In genomic region chr1:110986407-110986891, GRCh38 we compare ENCODE assay signal across 24 cellular contexts.
"Had no signal": no experiment of that assay in that cellular context is flagged by ENCODE, and none has a peak within 500 bp of the region (broad histone marks: within the 10 kb centered on the region; RNA-seq: fewer than 3 reads in every experiment).

No MANE protein-coding gene starts in this region.

- H3K36me3 ChIP-seq: brain microvascular endothelial cell, esophagus squamous epithelium had no signal

- DNase-seq: activated CD4-positive, alpha-beta T cell treated with anti-CD3 and anti-CD28 coated beads for 4 hours; activated CD4-positive, alpha-beta T cell treated with anti-CD3 and anti-CD28 coated beads, Interleukin-2, amount 50 U/mL, for 1 hour; activated CD4-positive, alpha-beta T cell treated with anti-CD3 and anti-CD28 coated beads, Interleukin-2, amount 50 U/mL, for 48 hours; activated CD4-positive, CD25-positive, alpha-beta regulatory T cell; activated CD4-positive, CD25-positive, alpha-beta regulatory T cell treated with anti-CD3 and anti-CD28 coated beads, Interleukin-2, amount 50 U/mL, for 72 hours; activated CD8-positive, alpha-beta memory T cell treated with anti-CD3 and anti-CD28 coated beads for 24 hours; activated CD8-positive, alpha-beta T cell treated with anti-CD3 and anti-CD28 coated beads for 36 hours; activated effector memory CD4-positive, alpha-beta T cell treated with anti-CD3 and anti-CD28 coated beads, Interleukin-2, amount 50 U/mL, for 16 hours; activated naive CD4-positive, alpha-beta T cell treated with anti-CD3 and anti-CD28 coated beads, Interleukin-2, amount 10 ng/mL, durations not matched to agents 7 days and 5 days; activated T-cell treated with anti-CD3 and anti-CD28 coated beads, Interleukin-2, amount 50 U/mL, for 4 hours; amniotic stem cell; anterior cingulate cortex; brain microvascular endothelial cell; caudate nucleus; cortex of kidney; dermis blood vessel endothelial cell; effector CD4-positive, alpha-beta T cell; effector memory CD8-positive, alpha-beta T cell; esophagus squamous epithelium; head of caudate nucleus; T-helper 2 cell had no signal

- H3K27ac Mint-ChIP-seq: activated CD8-positive, alpha-beta T cell treated with anti-CD3 and anti-CD28 coated beads for 36 hours; activated naive CD4-positive, alpha-beta T cell treated with anti-CD3 and anti-CD28 coated beads, Interleukin-2, amount 10 ng/mL, durations not matched to agents 7 days and 5 days; activated naive CD8-positive, alpha-beta T cell; activated T-helper 17 cell treated with anti-CD3 and anti-CD28 coated beads, Interleukin-2, amount 50 U/mL, for 72 hours; effector memory CD8-positive, alpha-beta T cell had no signal

- H3K27ac ChIP-seq: brain microvascular endothelial cell, epithelial cell of prostate, esophagus squamous epithelium had no signal

- H3K4me1 ChIP-seq: esophagus squamous epithelium had no signal

- H3K4me3 Mint-ChIP-seq: activated CD8-positive, alpha-beta T cell treated with anti-CD3 and anti-CD28 coated beads for 36 hours; activated naive CD4-positive, alpha-beta T cell treated with anti-CD3 and anti-CD28 coated beads, Interleukin-2, amount 10 ng/mL, durations not matched to agents 7 days and 5 days; activated naive CD8-positive, alpha-beta T cell; activated T-cell treated with anti-CD3 and anti-CD28 coated beads, Interleukin-2, amount 50 U/mL, for 4 hours; activated T-helper 17 cell treated with anti-CD3 and anti-CD28 coated beads, Interleukin-2, amount 50 U/mL, for 72 hours; effector memory CD8-positive, alpha-beta T cell had no signal

- H3K9me3 ChIP-seq: esophagus squamous epithelium had no signal

- H3K4me3 ChIP-seq: esophagus squamous epithelium had no signal

- ATAC-seq: activated CD8-positive, alpha-beta T cell treated with anti-CD3 and anti-CD28 coated beads for 36 hours; activated T-cell treated with anti-CD3 and anti-CD28 coated beads, Interleukin-2, amount 50 U/mL, for 4 hours; activated T-helper 17 cell treated with anti-CD3 and anti-CD28 coated beads, Interleukin-2, amount 50 U/mL, for 72 hours; effector memory CD8-positive, alpha-beta T cell had no signal

- H3K27me3 ChIP-seq: brain microvascular endothelial cell had no signal
